In genomic region chr1:210731193-210731592, GRCh38 we compare ENCODE assay signal across 28 cellular contexts.
"Had no signal": no experiment of that assay in that cellular context is flagged by ENCODE, and none has a peak within 500 bp of the region (broad histone marks: within the 10 kb centered on the region; RNA-seq: fewer than 3 reads in every experiment).

No MANE protein-coding gene starts in this region.

- H3K9me3 ChIP-seq: breast epithelium, heart left ventricle, suprapubic skin, tibial artery, upper lobe of right lung had no signal

- DNase-seq: activated CD4-positive, alpha-beta T cell treated with anti-CD3 and anti-CD28 coated beads for 48 hours; activated CD4-positive, alpha-beta T cell treated with anti-CD3 and anti-CD28 coated beads, Interleukin-2, amount 50 U/mL, for 48 hours; activated CD8-positive, alpha-beta memory T cell treated with anti-CD3 and anti-CD28 coated beads, Interleukin-2, amount 50 U/mL, for 48 hours; activated gamma-delta T cell; activated naive CD4-positive, alpha-beta T cell treated with anti-CD3 and anti-CD28 coated beads, Interleukin-2, amount 10 ng/mL, durations not matched to agents 7 days and 5 days; activated T-cell treated with anti-CD3 and anti-CD28 coated beads, Interleukin-2, amount 50 U/mL, for 24 hours; central memory CD4-positive, alpha-beta T cell; endodermal cell; foreskin fibroblast; heart left ventricle; hypothalamus; immature natural killer cell; natural killer cell; occipital lobe; right cardiac atrium; stimulated activated CD4-positive, alpha-beta T cell treated with anti-CD3 and anti-CD28 coated beads, Interleukin-15, amount 100 ng/mL, for 24 hours; stimulated activated CD4-positive, alpha-beta T cell treated with anti-CD3 and anti-CD28 coated beads, Interleukin-2, amount 100 ng/mL, for 24 hours; stimulated activated naive B cell treated with anti-CD40 and anti-IgM and Interleukin-4, amounts not matched to agents 10 μg/mL and 1 μg/mL and 100 μg/mL, for 72 hours; T1000; tibial artery; upper lobe of right lung; WERI-Rb-1 had no signal

- H3K4me3 ChIP-seq: breast epithelium, heart left ventricle, neural progenitor cell, suprapubic skin, tibial artery, upper lobe of right lung had no signal

- H3K4me1 Mint-ChIP-seq: activated naive CD4-positive, alpha-beta T cell treated with anti-CD3 and anti-CD28 coated beads, Interleukin-2, amount 10 ng/mL, durations not matched to agents 7 days and 5 days; mesothelial cell of epicardium; stimulated activated naive B cell treated with anti-CD40 and anti-IgM and Interleukin-4, amounts not matched to agents 10 μg/mL and 1 μg/mL and 100 μg/mL, for 72 hours had no signal

- H2AFZ ChIP-seq: neural progenitor cell had no signal

- ATAC-seq: activated CD4-positive, CD25-positive, alpha-beta regulatory T cell treated with anti-CD3 and anti-CD28 coated beads, Interleukin-2, amount 50 U/mL, for 24 hours; esophagus mucosa; heart left ventricle; right cardiac atrium; stimulated activated naive B cell treated with anti-CD40 and anti-IgM and Interleukin-4, amounts not matched to agents 10 μg/mL and 1 μg/mL and 100 μg/mL, for 72 hours; upper lobe of right lung had no signal

- H3K27me3 ChIP-seq: breast epithelium, heart left ventricle, neural progenitor cell, suprapubic skin, upper lobe of right lung had no signal

- H3K9me3 Mint-ChIP-seq: activated naive CD4-positive, alpha-beta T cell treated with anti-CD3 and anti-CD28 coated beads, Interleukin-2, amount 10 ng/mL, durations not matched to agents 7 days and 5 days; activated T-cell treated with anti-CD3 and anti-CD28 coated beads, Interleukin-2, amount 50 U/mL, for 24 hours; endodermal cell; immature natural killer cell; mesothelial cell of epicardium; neural progenitor cell had no signal

- H3K27ac Mint-ChIP-seq: activated naive CD4-positive, alpha-beta T cell treated with anti-CD3 and anti-CD28 coated beads, Interleukin-2, amount 10 ng/mL, durations not matched to agents 7 days and 5 days; activated T-cell treated with anti-CD3 and anti-CD28 coated beads, Interleukin-2, amount 50 U/mL, for 24 hours; endodermal cell; immature natural killer cell; mesothelial cell of epicardium; natural killer cell; neural progenitor cell; stimulated activated naive B cell treated with anti-CD40 and anti-IgM and Interleukin-4, amounts not matched to agents 10 μg/mL and 1 μg/mL and 100 μg/mL, for 72 hours had no signal

- H3K9ac ChIP-seq: neural progenitor cell had no signal

- H3K36me3 Mint-ChIP-seq: activated naive CD4-positive, alpha-beta T cell treated with anti-CD3 and anti-CD28 coated beads, Interleukin-2, amount 10 ng/mL, durations not matched to agents 7 days and 5 days; immature natural killer cell; mesothelial cell of epicardium; natural killer cell; neural progenitor cell; stimulated activated naive B cell treated with anti-CD40 and anti-IgM and Interleukin-4, amounts not matched to agents 10 μg/mL and 1 μg/mL and 100 μg/mL, for 72 hours had no signal

- H3K36me3 ChIP-seq: breast epithelium, heart left ventricle, neural progenitor cell, suprapubic skin, tibial artery, upper lobe of right lung, WERI-Rb-1 had no signal

- H3K27ac ChIP-seq: breast epithelium, heart left ventricle, neural progenitor cell, suprapubic skin, tibial artery, upper lobe of right lung, WERI-Rb-1 had no signal

- H3K4me3 Mint-ChIP-seq: activated naive CD4-positive, alpha-beta T cell treated with anti-CD3 and anti-CD28 coated beads, Interleukin-2, amount 10 ng/mL, durations not matched to agents 7 days and 5 days; activated T-cell treated with anti-CD3 and anti-CD28 coated beads, Interleukin-2, amount 50 U/mL, for 24 hours; endodermal cell; immature natural killer cell; mesothelial cell of epicardium; natural killer cell; neural progenitor cell; stimulated activated naive B cell treated with anti-CD40 and anti-IgM and Interleukin-4, amounts not matched to agents 10 μg/mL and 1 μg/mL and 100 μg/mL, for 72 hours had no signal

- H3K4me1 ChIP-seq: breast epithelium, heart left ventricle, suprapubic skin, tibial artery, upper lobe of right lung had no signal

- H3K4me2 ChIP-seq: neural progenitor cell had no signal
